8 cellular contexts compared by ENCODE assay signal in the genomic region with DNA sequence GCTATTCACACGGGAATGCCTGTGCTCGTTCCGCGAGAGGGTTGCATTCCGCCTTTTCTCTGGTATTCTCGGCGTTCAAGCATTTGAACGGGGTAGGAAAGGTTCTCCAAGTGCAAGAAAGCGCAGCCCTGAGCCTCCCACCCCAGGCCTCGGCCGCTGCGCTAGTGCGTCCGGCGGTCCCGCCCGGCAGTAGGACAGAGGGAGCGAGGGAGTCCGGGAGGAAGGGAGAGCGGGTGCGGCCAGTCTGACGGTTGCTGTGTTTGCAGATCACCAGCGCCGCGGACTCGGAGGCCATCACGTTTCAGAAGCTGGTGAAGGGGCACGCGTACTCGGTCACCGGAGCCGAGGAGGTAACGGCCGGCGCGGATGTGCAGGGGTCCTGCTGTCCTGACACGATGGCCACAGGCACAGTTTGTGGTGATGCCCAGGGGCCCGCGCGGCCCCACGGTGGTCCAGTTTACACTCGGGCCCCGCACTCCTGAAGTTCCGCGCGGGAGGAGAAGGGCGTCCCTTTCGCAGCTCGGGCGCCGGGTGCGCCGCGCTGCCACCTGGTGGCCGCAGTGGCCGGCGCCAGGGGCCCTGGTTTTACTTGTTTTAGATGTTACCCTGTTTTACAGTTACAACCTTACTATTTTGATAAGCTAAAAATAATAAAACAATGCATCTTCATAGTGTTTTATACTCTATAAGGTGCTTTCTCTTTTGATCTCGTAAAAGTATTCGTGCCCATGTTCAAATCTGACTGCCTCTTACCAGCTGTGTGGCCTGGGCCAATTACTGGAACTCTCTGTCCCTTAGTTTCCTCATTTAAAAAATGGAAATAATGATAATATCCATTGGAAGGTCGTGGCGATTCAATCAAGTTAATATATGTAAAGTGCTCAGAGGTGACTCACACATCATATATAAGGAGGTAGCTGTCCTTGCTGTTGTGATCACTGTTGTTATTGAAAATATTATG. TPM values are rescaled to one million over a fixed set of nuclear protein-coding genes. Genes with fewer than 3 reads are reported as not detected.
DNase-seq lines count a peak whose midpoint lies in the region; ATAC-seq, FAIRE-seq and TF ChIP-seq lines count a peak whose summit lies in the region.

No MANE protein-coding gene starts in this region.

- peaks cover 0 to 77% (median 0%) of the 10 kb centered on the region in 3 donors for H3K36me3 ChIP-seq in Peyer's patch
- H3K36me3 ChIP-seq in neural progenitor cell: no peaks in the 10 kb centered on the region
- H3K36me3 ChIP-seq in stomach smooth muscle (ENCODE audit: control insufficient read depth in 2 of 2, insufficient read depth in 2 of 2, low read length in 2 of 2): peaks cover 52 to 56% of the 10 kb centered on the region in 2 donors

- TF ChIP-seq POLR2A in Peyer's patch (IDR thresholded peaks at IDR 0.05): no peak

- peaks cover 32% of the 10 kb centered on the region for H3K36me3 Mint-ChIP-seq in neural progenitor cell

- H3K9ac ChIP-seq in neural progenitor cell (peak overlapping the region; percentile 16), stomach smooth muscle (ENCODE audit: low read length in 2 of 2) (peak overlapping the region; percentile 47 to 56)

- H3K4me1 Mint-ChIP-seq in neural progenitor cell: peaks cover 2% of the 10 kb centered on the region

- no peaks in the 10 kb centered on the region for H3F3A ChIP-seq in neural progenitor cell (ENCODE audit: low read depth)

- no peak for FAIRE-seq in frontal cortex (lab: Jason Lieb, UNC)

- H3K9me3 ChIP-seq in Peyer's patch (no peaks in the 10 kb centered on the region), neural progenitor cell (ENCODE audit: low read depth) (no peaks in the 10 kb centered on the region), stomach smooth muscle (ENCODE audit: control insufficient read depth in 2 of 2, low read length in 2 of 2) (no peaks in the 10 kb centered on the region)

- H3K4me3 Mint-ChIP-seq in neural progenitor cell: peak overlapping the region; percentile 81

- H4K20me1 ChIP-seq in neural progenitor cell (ENCODE audit: low read depth): no peaks in the 10 kb centered on the region

- no peaks in the 10 kb centered on the region for H3K79me2 ChIP-seq in neural progenitor cell (ENCODE audit: low read depth)

- H3K27ac ChIP-seq in Peyer's patch (peak overlapping the region; percentile 7 to 72 (median 62)), neural progenitor cell (no peak overlapping the region), stomach smooth muscle (ENCODE audit: low read length) (peak overlapping the region; percentile 64)

- H3K9me3 Mint-ChIP-seq in neural progenitor cell: no peaks in the 10 kb centered on the region

- DNase-seq in Peyer's patch (peak; percentile 60 to 85 (median 81)), activated gamma-delta T cell treated with Interleukin-2 at 50 U/mL for 16 hours (peak; percentile 58), frontal cortex (ENCODE audit: low spot score in 2 of 2) (peak; percentile 66 to 78), neural progenitor cell (ENCODE audit: low spot score) (peak; percentile 81), DMS153 (lab: John Stamatoyannopoulos, UW) (no peak)

- H3K4me1 ChIP-seq in Peyer's patch (peaks cover 0 to 12% (median 4%) of the 10 kb centered on the region in 4 donors), neural progenitor cell (peaks cover 3% of the 10 kb centered on the region), stomach smooth muscle (ENCODE audit: control insufficient read depth, insufficient read depth, low read length) (peaks cover 18% of the 10 kb centered on the region)

- peak overlapping the region; percentile 86 for H3K4me2 ChIP-seq in neural progenitor cell

- ATAC-seq in HG02852 (IDR thresholded peaks at IDR 0.05; ENCODE audit: unreplicated experiment): peak; percentile 65

- H3K27ac Mint-ChIP-seq in neural progenitor cell: no peak overlapping the region

- H3K4me3 ChIP-seq in Peyer's patch (peak overlapping the region; percentile 37 to 55 (median 44)), neural progenitor cell (peak overlapping the region; percentile 58), stomach smooth muscle (ENCODE audit: low read length in 2 of 2) (peak overlapping the region; percentile 77 to 80)

- H3K27me3 ChIP-seq in Peyer's patch (no peaks in the 10 kb centered on the region), neural progenitor cell (peaks cover 20% of the 10 kb centered on the region), stomach smooth muscle (ENCODE audit: control insufficient read depth in 1 of 2, insufficient read depth in 2 of 2, low read length in 2 of 2) (no peaks in the 10 kb centered on the region)

- peak overlapping the region; percentile 96 for H2AFZ ChIP-seq in neural progenitor cell (replicated peaks)

- TF ChIP-seq CTCF in GM12873 (IDR thresholded peaks at IDR 0.05; ENCODE audit: insufficient read depth, low read depth, low read length, missing control alignments) (peak; percentile 90), Peyer's patch (IDR thresholded peaks at IDR 0.05) (peak; percentile 76 to 97 (median 90)), neural progenitor cell (IDR thresholded peaks at IDR 0.05) (peak; percentile 98)

- H3K27me3 Mint-ChIP-seq in neural progenitor cell (ENCODE audit: insufficient read depth, low read depth): no peaks in the 10 kb centered on the region

RNA-seq across cellular contexts. Expression of a gene that starts 36.7 kb away (rescaled TPM):
- 100 to 1,000 TPM; 143 to 276 (median 202) TPM for total RNA-seq in Peyer's patch
- 36.7 TPM for total RNA-seq in frontal cortex
- 61.7 and 64.2 TPM in 2 replicates for total RNA-seq in neural progenitor cell (ENCODE audit: low replicate concordance)
